In the genomic region with DNA sequence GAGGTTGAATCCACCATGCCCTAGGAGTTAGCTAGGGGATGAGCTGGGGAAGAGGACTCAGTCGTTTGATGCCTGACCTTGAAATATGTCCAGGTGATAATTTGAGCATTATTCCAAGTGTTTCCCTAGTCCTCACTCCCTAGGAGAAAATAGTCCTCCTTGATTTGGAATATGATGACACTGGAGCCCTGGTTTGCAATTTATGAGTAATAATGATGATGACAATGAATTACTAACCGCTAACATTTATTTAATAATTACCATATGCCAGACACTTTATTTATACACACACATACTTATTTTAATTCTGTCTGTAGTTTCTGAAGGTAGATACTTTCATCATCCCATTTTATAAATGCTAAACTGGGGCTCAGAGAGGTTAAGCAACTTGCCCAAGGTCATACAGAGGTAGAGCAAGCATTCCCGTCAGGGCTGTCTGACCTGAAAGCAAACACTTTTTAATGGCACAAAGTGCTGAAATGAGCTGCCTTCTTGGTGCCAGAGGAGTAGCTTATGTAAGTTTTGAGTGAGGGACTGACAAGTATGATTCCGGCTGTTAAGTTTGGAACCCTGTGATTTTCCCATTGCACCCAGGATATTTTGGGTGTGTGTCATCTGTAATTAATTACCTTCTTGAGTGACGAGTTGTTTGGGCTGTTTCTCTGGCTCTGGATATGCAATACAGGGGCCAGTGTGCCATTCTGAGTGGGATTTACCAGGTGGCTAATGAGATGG, we compare ENCODE assay signal across 17 cellular contexts.
A peak's percentile ranks its signal among the peaks of the same experiment; 100 is the strongest.
DNase-seq lines count a peak whose midpoint lies in the region; ATAC-seq, FAIRE-seq and TF ChIP-seq lines count a peak whose summit lies in the region.
"Had no signal": no experiment of that assay in that cellular context is flagged by ENCODE, and none has a peak within 500 bp of the region (broad histone marks: within the 10 kb centered on the region; RNA-seq: fewer than 3 reads in every experiment).

No MANE protein-coding gene starts in this region.

- no peaks in the 10 kb centered on the region for H3K27me3 Mint-ChIP-seq in CD8-positive, alpha-beta T cell (ENCODE audit: low read depth)
- no peaks in the 10 kb centered on the region for H3K27me3 Mint-ChIP-seq in activated naive CD4-positive, alpha-beta T cell treated with anti-CD3 and anti-CD28 coated beads for 36 hours (ENCODE audit: low read depth)
- H3K27me3 Mint-ChIP-seq: activated naive CD4-positive, alpha-beta T cell treated with anti-CD3 and anti-CD28 coated beads, Interleukin-2, amount 50 U/mL, for 24 hours; CD8-positive, alpha-beta memory T cell had no signal

- ATAC-seq in CD8-positive, alpha-beta T cell, result no peak
- no peak for ATAC-seq in HG03432 (IDR thresholded peaks at IDR 0.05; ENCODE audit: unreplicated experiment)
- ATAC-seq: gastroesophageal sphincter had no signal

- no peak overlapping the region for H3K27ac ChIP-seq in CD8-positive, alpha-beta T cell (ENCODE audit: low read depth, low read length)
- H3K27ac ChIP-seq in esophagus squamous epithelium, result peak overlapping the region; percentile 34 to 77 (median 64)
- H3K27ac ChIP-seq in osteoblast (ENCODE audit: low read depth, low read length), result peak overlapping the region; percentile 20
- H3K27ac ChIP-seq in WERI-Rb-1, result no peak overlapping the region
- H3K27ac ChIP-seq: ovary, stomach had no signal

- CTCF ChIA-PET in CD8-positive, alpha-beta T cell (lab: Charles Lee), result interaction anchor here (0.6 kb wide), 1 partner anchor 94 kb away, joined by 3 read pairs; no protein-coding TSS in a partner anchor
- CTCF ChIA-PET in activated naive CD4-positive, alpha-beta T cell treated with anti-CD3 and anti-CD28 coated beads for 36 hours (lab: Charles Lee), result no interaction called here

- intact Hi-C loops in CD8-positive, alpha-beta T cell (cut with DNase I, micrococcal nuclease), result no loop called here
- intact Hi-C loops in esophagus squamous epithelium (cut with DNase I), result no loop called here
- intact Hi-C loops in activated naive CD4-positive, alpha-beta T cell treated with anti-CD3 and anti-CD28 coated beads for 36 hours (cut with micrococcal nuclease), result no loop called here

- no peak overlapping the region for H2AFZ ChIP-seq in osteoblast (ENCODE audit: low read length)

- peaks cover 8% of the 10 kb centered on the region for H3K36me3 Mint-ChIP-seq in CD8-positive, alpha-beta T cell
- no peaks in the 10 kb centered on the region for H3K36me3 Mint-ChIP-seq in activated naive CD4-positive, alpha-beta T cell treated with anti-CD3 and anti-CD28 coated beads for 36 hours (ENCODE audit: low read depth)
- H3K36me3 Mint-ChIP-seq: CD8-positive, alpha-beta memory T cell had no signal

- FAIRE-seq in GM12891 (lab: Jason Lieb, UNC), result no peak

- peaks cover 17% of the 10 kb centered on the region for H3K4me1 Mint-ChIP-seq in CD8-positive, alpha-beta T cell (ENCODE audit: low read depth)
- H3K4me1 Mint-ChIP-seq in activated naive CD4-positive, alpha-beta T cell treated with anti-CD3 and anti-CD28 coated beads for 36 hours (ENCODE audit: low read depth), result peaks cover 3% of the 10 kb centered on the region
- H3K4me1 Mint-ChIP-seq: immature natural killer cell had no signal

- H3K4me3 Mint-ChIP-seq in CD8-positive, alpha-beta T cell, result no peak overlapping the region
- no peak overlapping the region for H3K4me3 Mint-ChIP-seq in activated naive CD4-positive, alpha-beta T cell treated with anti-CD3 and anti-CD28 coated beads for 36 hours
- H3K4me3 Mint-ChIP-seq: activated naive CD4-positive, alpha-beta T cell treated with anti-CD3 and anti-CD28 coated beads, Interleukin-2, amount 50 U/mL, for 24 hours; CD8-positive, alpha-beta memory T cell; immature natural killer cell; T-helper 1 cell treated with Interleukin-12 subunit alpha and Interleukin-12 subunit beta and Interleukin-4 antibody, amounts not matched to agents 30 μg/mL and 1 μg/mL, for 36 hours had no signal

- no peaks in the 10 kb centered on the region for H3K36me3 ChIP-seq in CD8-positive, alpha-beta T cell (ENCODE audit: insufficient read depth, low read length)
- H3K36me3 ChIP-seq in esophagus squamous epithelium, result no peaks in the 10 kb centered on the region
- no peaks in the 10 kb centered on the region for H3K36me3 ChIP-seq in osteoblast (ENCODE audit: insufficient read depth, low read length)
- no peaks in the 10 kb centered on the region for H3K36me3 ChIP-seq in WERI-Rb-1
- H3K36me3 ChIP-seq: gastroesophageal sphincter, ovary, stomach had no signal

- no peaks in the 10 kb centered on the region for H3K79me2 ChIP-seq in osteoblast (ENCODE audit: insufficient read depth, low read length)

- no peaks in the 10 kb centered on the region for H3K27me3 ChIP-seq in CD8-positive, alpha-beta T cell (ENCODE audit: insufficient read depth, low read length)
- H3K27me3 ChIP-seq in esophagus squamous epithelium (no peaks in the 10 kb centered on the region), osteoblast (ENCODE audit: insufficient read depth, low read length) (no peaks in the 10 kb centered on the region), WERI-Rb-1 (ENCODE audit: insufficient read depth, low read depth, severe bottlenecking) (no peaks in the 10 kb centered on the region)
- H3K27me3 ChIP-seq: gastroesophageal sphincter, ovary, stomach had no signal

- no peaks in the 10 kb centered on the region for H3K4me1 ChIP-seq in CD8-positive, alpha-beta T cell (ENCODE audit: insufficient read depth, low read length)
- H3K4me1 ChIP-seq in esophagus squamous epithelium (peaks cover 0 to 60% (median 33%) of the 10 kb centered on the region in 3 donors), osteoblast (ENCODE audit: insufficient read depth, low read length) (peaks cover 21% of the 10 kb centered on the region)

- no peak for TF ChIP-seq POLR2A in esophagus squamous epithelium (IDR thresholded peaks at IDR 0.05)
- TF ChIP-seq POLR2A in GM12891 (IDR thresholded peaks at IDR 0.05; ENCODE audit: low read depth, low read length), result no peak

- peak overlapping the region; percentile 25 for H3K27ac Mint-ChIP-seq in CD8-positive, alpha-beta T cell
- H3K27ac Mint-ChIP-seq in activated naive CD4-positive, alpha-beta T cell treated with anti-CD3 and anti-CD28 coated beads for 36 hours, result no peak overlapping the region
- H3K27ac Mint-ChIP-seq: activated naive CD4-positive, alpha-beta T cell treated with anti-CD3 and anti-CD28 coated beads, Interleukin-2, amount 50 U/mL, for 24 hours; immature natural killer cell; T-helper 1 cell treated with Interleukin-12 subunit alpha and Interleukin-12 subunit beta and Interleukin-4 antibody, amounts not matched to agents 30 μg/mL and 1 μg/mL, for 36 hours had no signal

- no peaks in the 10 kb centered on the region for H4K20me1 ChIP-seq in osteoblast (ENCODE audit: insufficient read depth, low read length)

- WGBS in esophagus squamous epithelium, 2 donors, result 39 to 41% methylated on average over 5 of the region's 5 CpGs

- peak overlapping the region; percentile 8 for H3K4me2 ChIP-seq in osteoblast (ENCODE audit: insufficient read depth, low read length)

- H3K9me3 ChIP-seq in CD8-positive, alpha-beta T cell (ENCODE audit: low read length), result no peaks in the 10 kb centered on the region
- H3K9me3 ChIP-seq in esophagus squamous epithelium (no peaks in the 10 kb centered on the region), osteoblast (ENCODE audit: low read depth, low read length) (no peaks in the 10 kb centered on the region), WERI-Rb-1 (ENCODE audit: severe bottlenecking) (no peaks in the 10 kb centered on the region)
- H3K9me3 ChIP-seq: gastroesophageal sphincter, ovary, stomach had no signal

- TF ChIP-seq CTCF in CD8-positive, alpha-beta T cell (IDR thresholded peaks at IDR 0.05), result no peak
- TF ChIP-seq CTCF in esophagus squamous epithelium (IDR thresholded peaks at IDR 0.05) (no peak), osteoblast (IDR thresholded peaks at IDR 0.05; ENCODE audit: extremely low read depth, low read depth, low read length) (no peak), WERI-Rb-1 (IDR thresholded peaks at IDR 0.05; ENCODE audit: low read depth, low read length) (no peak)

- H3K4me3 ChIP-seq in CD8-positive, alpha-beta T cell (ENCODE audit: low read depth, low read length), result no peak overlapping the region
- H3K4me3 ChIP-seq in esophagus squamous epithelium (no peak overlapping the region), osteoblast (ENCODE audit: insufficient read depth, low read length) (no peak overlapping the region), WERI-Rb-1 (ENCODE audit: low read depth, low read length) (no peak overlapping the region)
- H3K4me3 ChIP-seq: gastroesophageal sphincter, ovary, stomach had no signal

- no peak for DNase-seq in CD8-positive, alpha-beta T cell
- DNase-seq in NCI-H446 (lab: John Stamatoyannopoulos, UW) (peak; percentile 85 to 87), esophagus squamous epithelium (lab: John Stamatoyannopoulos, UW) (no peak), osteoblast (ENCODE audit: insufficient read length, low spot score, missing footprints) (peak; percentile 88), GM12891 (ENCODE audit: insufficient read length, low spot score) (no peak), WERI-Rb-1 (no peak)
- DNase-seq in activated naive CD4-positive, alpha-beta T cell treated with anti-CD3 and anti-CD28 coated beads for 36 hours, result no peak
- DNase-seq: CD8-positive, alpha-beta memory T cell; immature natural killer cell; NCI-H1930; NCI-H774; ovary; stomach had no signal

- H3K9me3 Mint-ChIP-seq in CD8-positive, alpha-beta T cell, result no peaks in the 10 kb centered on the region
- no peaks in the 10 kb centered on the region for H3K9me3 Mint-ChIP-seq in activated naive CD4-positive, alpha-beta T cell treated with anti-CD3 and anti-CD28 coated beads for 36 hours
- H3K9me3 Mint-ChIP-seq: activated naive CD4-positive, alpha-beta T cell treated with anti-CD3 and anti-CD28 coated beads, Interleukin-2, amount 50 U/mL, for 24 hours; CD8-positive, alpha-beta memory T cell; immature natural killer cell; T-helper 1 cell treated with Interleukin-12 subunit alpha and Interleukin-12 subunit beta and Interleukin-4 antibody, amounts not matched to agents 30 μg/mL and 1 μg/mL, for 36 hours had no signal

- POLR2A ChIA-PET in CD8-positive, alpha-beta T cell (lab: Charles Lee), result interaction anchor here (1.0 kb wide), 1 partner anchor 13 kb away, joined by 3 read pairs; no protein-coding TSS in a partner anchor

TF ChIP-seq in GM12891, 5 proteins besides CTCF, POLR2A, EP300 and RAD21:
- TF ChIP-seq SPI1 (IDR thresholded peaks at IDR 0.05; ENCODE audit: low read depth, low read length), result no peak
- no peak for TF ChIP-seq POU2F2 (IDR thresholded peaks at IDR 0.05; ENCODE audit: low read depth, low read length)
- no peak for TF ChIP-seq TAF1 (IDR thresholded peaks at IDR 0.05; ENCODE audit: low read depth, low read length)
- no peak for TF ChIP-seq POLR2AphosphoS5 (IDR thresholded peaks at IDR 0.05; ENCODE audit: low read depth, low read length)
- TF ChIP-seq PAX5 (IDR thresholded peaks at IDR 0.05; ENCODE audit: insufficient read depth, low read length, severe bottlenecking), result no peak

Comparison
In these comparisons a context has a peak if more than half of its experiments do, and no peak if none do; other contexts are left out.
1. DNase-seq: peak in NCI-H446 (2 of 2) and osteoblast (single experiment); none in CD8-positive, alpha-beta T cell (0 of 7), esophagus squamous epithelium (single experiment), GM12891 (single experiment), WERI-Rb-1 (single experiment) and activated naive CD4-positive, alpha-beta T cell treated with anti-CD3 and anti-CD28 coated beads for 36 hours (single experiment).
2. H3K27ac ChIP-seq: peak in esophagus squamous epithelium (4 of 4) and osteoblast (single experiment); none in CD8-positive, alpha-beta T cell (single experiment) and WERI-Rb-1 (single experiment).